In genomic region chr1:38004284-38005101, GRCh38 we compare ENCODE assay signal across 7 cellular contexts. TPM values are rescaled to one million over a fixed set of nuclear protein-coding genes. Genes with fewer than 3 reads are reported as not detected.
DNase-seq lines count a peak whose midpoint lies in the region; TF ChIP-seq lines count a peak whose summit lies in the region.

No MANE protein-coding gene starts in this region.

- H3K9me3 ChIP-seq in GM23248 (ENCODE audit: low read depth) (no peaks in the 10 kb centered on the region), SJCRH30 (replicated peaks) (no peaks in the 10 kb centered on the region), endodermal cell (ENCODE audit: control insufficient read depth, low read length) (no peaks in the 10 kb centered on the region)

- H3K27me3 ChIP-seq in GM23248 (replicated peaks; ENCODE audit: insufficient read depth) (no peaks in the 10 kb centered on the region), SJCRH30 (no peaks in the 10 kb centered on the region), endodermal cell (ENCODE audit: control insufficient read depth, insufficient read depth, low read length, poor library complexity, severe bottlenecking) (no peaks in the 10 kb centered on the region)

- WGBS in GM23248 (ENCODE audit: low coverage in 1 of 2, low lambda C conversion rate in 2 of 2, missing lambda C conversion rate in 2 of 2), 2 experiments, result 1 to 2% methylated on average over 26 of the region's 26 CpGs
- 14 to 20% methylated on average over 15 to 26 of the region's 26 CpGs for WGBS in endodermal cell (ENCODE audit: insufficient coverage in 1 of 2, insufficient read length in 1 of 2), 2 experiments

- TF ChIP-seq CTCF in endodermal cell (conservative IDR thresholded peaks at IDR 0.05) (no peak), neural crest cell (conservative IDR thresholded peaks at IDR 0.05) (no peak)

- H3F3A ChIP-seq in GM23248 (ENCODE audit: insufficient read depth), result peaks cover 50% of the 10 kb centered on the region

- H3K9ac ChIP-seq in GM23248, result peak overlapping the region; percentile 84
- peak overlapping the region; percentile 61 for H3K9ac ChIP-seq in endodermal cell (ENCODE audit: extremely low read depth, low read length, poor library complexity, severe bottlenecking)

- H3K27me3 Mint-ChIP-seq in endodermal cell (ENCODE audit: insufficient read depth) (no peaks in the 10 kb centered on the region), neural crest cell (ENCODE audit: low read depth) (peaks cover 5% of the 10 kb centered on the region)

- peak overlapping the region; percentile 62 for H2AFZ ChIP-seq in GM23248

- no peaks in the 10 kb centered on the region for H3K36me3 ChIP-seq in GM23248 (ENCODE audit: low read depth)
- H3K36me3 ChIP-seq in SJCRH30, result no peaks in the 10 kb centered on the region
- no peaks in the 10 kb centered on the region for H3K36me3 ChIP-seq in endodermal cell (ENCODE audit: control insufficient read depth, insufficient read depth, low read length)

- peak overlapping the region; percentile 42 for H3K27ac ChIP-seq in GM23248
- peak overlapping the region; percentile 12; the same call in 1 of the 2 replicates for H3K27ac ChIP-seq in SJCRH30
- H3K27ac ChIP-seq in endodermal cell (ENCODE audit: low read depth, low read length), result no peak overlapping the region

- H3K4me2 ChIP-seq in GM23248 (ENCODE audit: unreplicated experiment), result peak overlapping the region; percentile 89

- H3K27ac Mint-ChIP-seq in endodermal cell (peak overlapping the region; percentile 4), neural crest cell (ENCODE audit: unreplicated experiment) (no peak overlapping the region)

- H3K36me3 Mint-ChIP-seq in endodermal cell (ENCODE audit: low read depth), result no peaks in the 10 kb centered on the region
- no peaks in the 10 kb centered on the region for H3K36me3 Mint-ChIP-seq in neural crest cell (ENCODE audit: low read depth)

- H4K20me1 ChIP-seq in GM23248 (ENCODE audit: insufficient read depth), result no peaks in the 10 kb centered on the region

- peaks cover 40% of the 10 kb centered on the region for H3K79me2 ChIP-seq in GM23248 (ENCODE audit: insufficient read depth)

- H3K9me2 ChIP-seq in GM23248 (ENCODE audit: insufficient read depth), result no peaks in the 10 kb centered on the region

- in situ Hi-C loops in GM23248 (cut with MboI), result no loop called here

- H3K4me3 Mint-ChIP-seq in endodermal cell, result peak overlapping the region; percentile 69
- H3K4me3 Mint-ChIP-seq in neural crest cell, result peak overlapping the region; percentile 84

- peaks cover 50% of the 10 kb centered on the region for H3K4me1 ChIP-seq in GM23248 (ENCODE audit: insufficient read depth)
- peaks cover 50% of the 10 kb centered on the region for H3K4me1 ChIP-seq in SJCRH30
- H3K4me1 ChIP-seq in endodermal cell (ENCODE audit: control insufficient read depth, insufficient read depth, low read length), result peaks cover 32% of the 10 kb centered on the region

- peak; percentile 61 for DNase-seq in GM23248
- DNase-seq in SJCRH30, result peak; percentile 35 to 40
- peak; percentile 69 for DNase-seq in endodermal cell
- no peak for DNase-seq in neural crest cell (ENCODE audit: low read depth, low spot score)
- DNase-seq in NCI-H2029 (lab: John Stamatoyannopoulos, UW), result no peak
- DNase-seq in NCI-H345 treated with DMSO at 0.1 percent for 48 hours (lab: John Stamatoyannopoulos, UW; ENCODE audit: unreplicated experiment), result no peak
- no peak for DNase-seq in NCI-H2227 (lab: John Stamatoyannopoulos, UW; ENCODE audit: unreplicated experiment)

- H3K9me3 Mint-ChIP-seq in endodermal cell (no peaks in the 10 kb centered on the region), neural crest cell (no peaks in the 10 kb centered on the region)

- H3K4me1 Mint-ChIP-seq in endodermal cell (peaks cover 48% of the 10 kb centered on the region), neural crest cell (peaks cover 43% of the 10 kb centered on the region)

- peak overlapping the region; percentile 93 for H3K4me3 ChIP-seq in GM23248
- H3K4me3 ChIP-seq in SJCRH30, result peak overlapping the region; percentile 71
- peak overlapping the region; percentile 94 for H3K4me3 ChIP-seq in endodermal cell (ENCODE audit: low read length)

RNA-seq across cellular contexts. Expression of gene FHL3, which starts 0.8 kb away (rescaled TPM):
- 26.9 and 31.7 TPM in 2 replicates for total RNA-seq in GM23248 (2014; rRNA removed; shearing (Covaris generic))
- polyA plus RNA-seq in GM23248 (2016; fragmentation: Nextera tagmentation; extraction: Ambion mirVana), result 44.4 and 48.0 TPM in 2 replicates
- total RNA-seq in SJCRH30 (2014; rRNA removed; shearing (Covaris generic)), result 17.6 and 20.6 TPM in 2 replicates
- total RNA-seq in endodermal cell, result 10 to 100 TPM; 20.5 to 20.6 TPM
- polyA plus RNA-seq in endodermal cell (2013, experiment 1 of 2), result 22.3 TPM
- polyA plus RNA-seq in endodermal cell (2013, experiment 2 of 2), result 22.3 TPM
- 21.2 and 22.4 TPM in 2 replicates for total RNA-seq in neural crest cell

RNA-seq across cellular contexts. Expression of gene UTP11, which starts 8.0 kb away (rescaled TPM):
- total RNA-seq in GM23248 (2014; rRNA removed; shearing (Covaris generic)), result 25.8 and 37.1 TPM in 2 replicates
- polyA plus RNA-seq in GM23248 (2016; fragmentation: Nextera tagmentation; extraction: Ambion mirVana), result 51.0 and 54.3 TPM in 2 replicates
- total RNA-seq in SJCRH30 (2014; rRNA removed; shearing (Covaris generic)), result 125 and 128 TPM in 2 replicates
- total RNA-seq in endodermal cell (10 to 100 TPM; 40.9 to 46.3 TPM), neural crest cell (41.2 and 44.5 TPM in 2 replicates)
- 50.0 TPM for polyA plus RNA-seq in endodermal cell (2013, experiment 1 of 2)
- 54.7 TPM for polyA plus RNA-seq in endodermal cell (2013, experiment 2 of 2)

RNA-seq across cellular contexts. Expression of gene SF3A3, which starts 14.7 kb away (rescaled TPM):
- total RNA-seq in GM23248 (2014; rRNA removed; shearing (Covaris generic)), result 37.9 and 62.3 TPM in 2 replicates
- 63.4 and 72.3 TPM in 2 replicates for polyA plus RNA-seq in GM23248 (2016; fragmentation: Nextera tagmentation; extraction: Ambion mirVana)
- 187 and 190 TPM in 2 replicates for total RNA-seq in SJCRH30 (2014; rRNA removed; shearing (Covaris generic))
- total RNA-seq in endodermal cell (10 to 100 TPM; 89.3 to 97.0 TPM), neural crest cell (113 and 119 TPM in 2 replicates)
- 86.4 TPM for polyA plus RNA-seq in endodermal cell (2013, experiment 1 of 2)
- 84.4 TPM for polyA plus RNA-seq in endodermal cell (2013, experiment 2 of 2)

RNA-seq across cellular contexts. Expression of gene POU3F1, which starts 42.1 kb away (rescaled TPM):
- not detected in 2 replicates for total RNA-seq in GM23248 (2014; rRNA removed; shearing (Covaris generic))
- not detected in 2 replicates for polyA plus RNA-seq in GM23248 (2016; fragmentation: Nextera tagmentation; extraction: Ambion mirVana)
- 1.6 and 1.7 TPM in 2 replicates for total RNA-seq in SJCRH30 (2014; rRNA removed; shearing (Covaris generic))
- total RNA-seq in endodermal cell (under 1 TPM; 0.20 to 0.46 TPM), neural crest cell (10.7 and 12.1 TPM in 2 replicates)
- polyA plus RNA-seq in endodermal cell (2013, experiment 1 of 2), result 9.7 TPM
- polyA plus RNA-seq in endodermal cell (2013, experiment 2 of 2), result 8.6 TPM

RNA-seq across cellular contexts. Expression of gene INPP5B, which starts 57.6 kb away (rescaled TPM):
- total RNA-seq in GM23248 (2014; rRNA removed; shearing (Covaris generic)), result 24.4 and 34.3 TPM in 2 replicates
- polyA plus RNA-seq in GM23248 (2016; fragmentation: Nextera tagmentation; extraction: Ambion mirVana), result 9.8 and 10.0 TPM in 2 replicates
- 16.9 and 21.1 TPM in 2 replicates for total RNA-seq in SJCRH30 (2014; rRNA removed; shearing (Covaris generic))
- 10 to 100 TPM; 19.9 to 21.4 TPM for total RNA-seq in endodermal cell
- 15.5 TPM for polyA plus RNA-seq in endodermal cell (2013, experiment 1 of 2)
- 14.5 TPM for polyA plus RNA-seq in endodermal cell (2013, experiment 2 of 2)
- 18.8 and 19.1 TPM in 2 replicates for total RNA-seq in neural crest cell

Comparison
In these comparisons a context has a peak if more than half of its experiments do, and no peak if none do; other contexts are left out.
1. DNase-seq: peak in GM23248 (single experiment), SJCRH30 (2 of 2) and endodermal cell (single experiment); none in neural crest cell (single experiment), NCI-H2029 (single experiment), NCI-H345 treated with DMSO at 0.1 percent for 48 hours (single experiment) and NCI-H2227 (single experiment).
2. Peak in every context shown above with its lines, with median percentiles within 50 percentile points of each other: H3K4me3 ChIP-seq.